Comparison of ENCODE assay signal across 38 cellular contexts in the genomic region with DNA sequence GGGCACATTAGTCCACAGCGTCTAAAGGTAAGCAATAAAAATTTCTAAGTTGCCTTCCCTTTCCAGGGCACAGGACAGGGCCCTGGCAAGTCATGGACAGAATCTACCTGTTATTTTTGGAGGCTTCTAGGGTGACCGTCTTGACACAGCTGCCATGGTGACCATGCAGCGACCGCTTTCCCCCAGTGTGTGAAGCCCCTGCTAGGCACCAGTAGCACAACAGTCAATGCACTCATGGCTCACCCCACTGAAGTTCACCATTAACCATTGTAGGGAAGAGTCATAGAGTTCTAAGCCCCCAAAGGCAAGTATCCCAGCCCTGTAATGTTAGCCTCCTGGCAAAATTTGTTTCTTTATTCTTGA. TPM values are rescaled to one million over a fixed set of nuclear protein-coding genes. Genes with fewer than 3 reads are reported as not detected.
"Had no signal": no experiment of that assay in that cellular context is flagged by ENCODE, and none has a peak within 500 bp of the region (broad histone marks: within the 10 kb centered on the region; RNA-seq: fewer than 3 reads in every experiment).

No MANE protein-coding gene starts in this region.

- H3K9me3 ChIP-seq: ascending aorta, Peyer's patch had no signal

- H3K4me1 Mint-ChIP-seq: activated B cell treated with CpG ODN at 0.5 μM for 24 hours; activated naive CD4-positive, alpha-beta T cell treated with anti-CD3 and anti-CD28 coated beads, Interleukin-2, amount 50 U/mL, for 24 hours had no signal

- H3K36me3 ChIP-seq: ascending aorta, Peyer's patch had no signal

- H3K4me3 Mint-ChIP-seq: activated B cell treated with CpG ODN at 0.5 μM for 24 hours; activated CD8-positive, alpha-beta T cell treated with anti-CD3 and anti-CD28 coated beads, Interleukin-2, amount 10 ng/mL, durations not matched to agents 7 days and 5 days; activated naive CD4-positive, alpha-beta T cell treated with anti-CD3 and anti-CD28 coated beads, Interleukin-2, amount 50 U/mL, for 24 hours; activated naive CD8-positive, alpha-beta T cell treated with anti-CD3 and anti-CD28 coated beads, Interleukin-2, amount 10 ng/mL, durations not matched to agents 7 days and 5 days; activated T-cell treated with anti-CD3 and anti-CD28 coated beads, Interleukin-2, amount 50 U/mL, for 24 hours had no signal

- H3K4me1 ChIP-seq: ascending aorta, Peyer's patch had no signal

- H3K27ac ChIP-seq: ascending aorta, Peyer's patch, VCaP had no signal

- H3K27ac Mint-ChIP-seq: activated B cell treated with CpG ODN at 0.5 μM for 24 hours; activated CD8-positive, alpha-beta T cell treated with anti-CD3 and anti-CD28 coated beads, Interleukin-2, amount 10 ng/mL, durations not matched to agents 7 days and 5 days; activated naive CD4-positive, alpha-beta T cell treated with anti-CD3 and anti-CD28 coated beads, Interleukin-2, amount 50 U/mL, for 24 hours; activated naive CD8-positive, alpha-beta T cell treated with anti-CD3 and anti-CD28 coated beads, Interleukin-2, amount 10 ng/mL, durations not matched to agents 7 days and 5 days; activated T-cell treated with anti-CD3 and anti-CD28 coated beads, Interleukin-2, amount 50 U/mL, for 24 hours; activated T-helper 2 cell treated with anti-CD3 and anti-CD28 coated beads, Interferon-gamma antibody, Interleukin-2, Interleukin-4, amounts not matched to agents 10 μg/mL and 5 μg/mL and 100 μg/mL, durations not matched to agents 14 hours and 24 hours and 36 hours had no signal

- H3K4me3 ChIP-seq: ascending aorta, Peyer's patch had no signal

- H3K27me3 ChIP-seq: ascending aorta, Peyer's patch had no signal

- H3K9me3 Mint-ChIP-seq: activated B cell treated with CpG ODN at 0.5 μM for 24 hours; activated naive CD4-positive, alpha-beta T cell treated with anti-CD3 and anti-CD28 coated beads, Interleukin-2, amount 50 U/mL, for 24 hours; activated naive CD8-positive, alpha-beta T cell treated with anti-CD3 and anti-CD28 coated beads, Interleukin-2, amount 10 ng/mL, durations not matched to agents 7 days and 5 days; activated T-cell treated with anti-CD3 and anti-CD28 coated beads, Interleukin-2, amount 50 U/mL, for 24 hours; activated T-helper 2 cell treated with anti-CD3 and anti-CD28 coated beads, Interferon-gamma antibody, Interleukin-2, Interleukin-4, amounts not matched to agents 10 μg/mL and 5 μg/mL and 100 μg/mL, durations not matched to agents 14 hours and 24 hours and 36 hours had no signal

- DNase-seq: activated B cell treated with CpG ODN at 0.5 μM for 24 hours; activated CD4-positive, alpha-beta T cell treated with anti-CD3 and anti-CD28 coated beads for 1 hour; activated CD4-positive, alpha-beta T cell treated with anti-CD3 and anti-CD28 coated beads for 48 hours; activated CD8-positive, alpha-beta T cell treated with anti-CD3 and anti-CD28 coated beads, Interleukin-2, amount 10 ng/mL, durations not matched to agents 7 days and 5 days; activated gamma-delta T cell; activated naive CD4-positive, alpha-beta T cell treated with Interleukin-2 at 50 U/mL for 16 hours; activated naive CD8-positive, alpha-beta T cell treated with anti-CD3 and anti-CD28 coated beads, Interleukin-2, amount 10 ng/mL, durations not matched to agents 7 days and 5 days; activated T-cell treated with anti-CD3 and anti-CD28 coated beads, Interleukin-2, amount 50 U/mL, for 24 hours; amygdala; Kasumi-1; KG1; MM.1S; MV-4-11; NCI-H1092; NCI-H1417; NCI-H146; NCI-H187; NCI-H2029 treated with DMSO at 0.1 percent for 48 hours; NCI-H2107; NCI-H2171; NCI-H510A; NCI-H526; NCI-H748 treated with DMSO at 0.1 percent for 48 hours; NK-92 treated with Interleukin-12 subunit alpha and Interleukin-12 subunit beta, amount 100 ng/mL, for 24 hours; PC-3; RPMI8226; SIG-M5; SW 1271; T-helper 1 cell; T-helper 2 cell; T-helper 9 cell had no signal

- ATAC-seq: activated CD8-positive, alpha-beta T cell treated with anti-CD3 and anti-CD28 coated beads, Interleukin-2, amount 10 ng/mL, durations not matched to agents 7 days and 5 days; PC-3; Right ventricle myocardium inferior had no signal

- H3K36me3 Mint-ChIP-seq: activated naive CD4-positive, alpha-beta T cell treated with anti-CD3 and anti-CD28 coated beads, Interleukin-2, amount 50 U/mL, for 24 hours; activated naive CD8-positive, alpha-beta T cell treated with anti-CD3 and anti-CD28 coated beads, Interleukin-2, amount 10 ng/mL, durations not matched to agents 7 days and 5 days had no signal

RNA-seq across cellular contexts. Expression of a gene that starts 43.8 kb away (rescaled TPM):
- total RNA-seq: activated B cell treated with CpG ODN at 0.5 μM for 24 hours; activated CD8-positive, alpha-beta T cell treated with anti-CD3 and anti-CD28 coated beads, Interleukin-2, amount 10 ng/mL, durations not matched to agents 7 days and 5 days; activated naive CD8-positive, alpha-beta T cell treated with anti-CD3 and anti-CD28 coated beads, Interleukin-2, amount 10 ng/mL, durations not matched to agents 7 days and 5 days; activated T-helper 2 cell treated with anti-CD3 and anti-CD28 coated beads, Interferon-gamma antibody, Interleukin-2, Interleukin-4, amounts not matched to agents 10 μg/mL and 5 μg/mL and 100 μg/mL, durations not matched to agents 14 hours and 24 hours and 36 hours; PC-3; SK-MEL-5 had no signal
